25 cellular contexts compared by ENCODE assay signal in genomic region chr7:151591866-151592265, GRCh38.
A peak's percentile ranks its signal among the peaks of the same experiment; 100 is the strongest.
DNase-seq lines count a peak whose midpoint lies in the region; ATAC-seq, FAIRE-seq and TF ChIP-seq lines count a peak whose summit lies in the region.
"Had no signal": no experiment of that assay in that cellular context is flagged by ENCODE, and none has a peak within 500 bp of the region (broad histone marks: within the 10 kb centered on the region; RNA-seq: fewer than 3 reads in every experiment).

No MANE protein-coding gene starts in this region.

- peaks cover 0 to 33% of the 10 kb centered on the region in 2 donors for H3K4me1 ChIP-seq in right atrium auricular region
- peaks cover 39% of the 10 kb centered on the region for H3K4me1 ChIP-seq in RWPE2 (ENCODE audit: insufficient read depth, poor library complexity, severe bottlenecking)
- H3K4me1 ChIP-seq in fibroblast of lung (ENCODE audit: control insufficient read depth, extremely low read depth, insufficient read depth, low read length): peaks cover 8% of the 10 kb centered on the region
- peaks cover 0 to 4% of the 10 kb centered on the region in 2 donors for H3K4me1 ChIP-seq in kidney (ENCODE audit: control insufficient read depth in 1 of 2, insufficient read depth in 1 of 2, low read depth in 1 of 2, low read length in 2 of 2)

- H3K79me2 ChIP-seq in fibroblast of lung (ENCODE audit: control insufficient read depth, insufficient read depth, low read length): peaks cover 2% of the 10 kb centered on the region

- intact Hi-C loops in Right ventricle myocardium inferior (cut with DNase I) (no loop called here), kidney (cut with DNase I) (no loop called here)

- H3K27ac ChIP-seq in right atrium auricular region (peak overlapping the region in 1 of 2 donors; percentile 14), RWPE2 (ENCODE audit: poor library complexity, severe bottlenecking) (peak overlapping the region; percentile 96), fibroblast of lung (ENCODE audit: insufficient read depth, low read length) (peak overlapping the region; percentile 81), kidney (ENCODE audit: low read depth in 2 of 2, low read length in 2 of 2) (no peak overlapping the region)
- H3K27ac ChIP-seq: BLaER1 treated with 17β-estradiol and CSF1 and Interleukin-3, amounts not matched to agents 10 nM and 100 nM; HL-60; RWPE1 had no signal

- H3K9me3 ChIP-seq in right atrium auricular region (no peaks in the 10 kb centered on the region), RWPE2 (ENCODE audit: severe bottlenecking) (no peaks in the 10 kb centered on the region), fibroblast of lung (ENCODE audit: control insufficient read depth, insufficient read depth, low read depth, low read length) (no peaks in the 10 kb centered on the region), kidney (ENCODE audit: control insufficient read depth in 1 of 2, low read length in 2 of 2) (no peaks in the 10 kb centered on the region)
- H3K9me3 ChIP-seq: BLaER1 treated with 17β-estradiol and CSF1 and Interleukin-3, amounts not matched to agents 10 nM and 100 nM; SK-N-SH had no signal

- H3K4me2 ChIP-seq in fibroblast of lung (ENCODE audit: extremely low read depth, insufficient read depth, low read length): no peak overlapping the region

- H3K4me3 ChIP-seq in right atrium auricular region (no peak overlapping the region), RWPE2 (ENCODE audit: severe bottlenecking) (no peak overlapping the region), fibroblast of lung (replicated peaks in 1 of 4; ENCODE audit: control extremely low read depth in 1 of 4, insufficient read depth in 1 of 4, low read depth in 3 of 4, low read length in 4 of 4) (no peak overlapping the region), kidney (ENCODE audit: low read length in 2 of 2) (no peak overlapping the region)
- H3K4me3 ChIP-seq: BLaER1 treated with 17β-estradiol and CSF1 and Interleukin-3, amounts not matched to agents 10 nM and 100 nM had no signal

- TF ChIP-seq CTCF in right atrium auricular region (IDR thresholded peaks at IDR 0.05): no peak
- TF ChIP-seq CTCF in RWPE2 (IDR thresholded peaks at IDR 0.05; ENCODE audit: poor library complexity, severe bottlenecking): no peak
- no peak for TF ChIP-seq CTCF in fibroblast of lung (conservative IDR thresholded peaks at IDR 0.05 in 1 of 2, IDR thresholded peaks at IDR 0.05 in 1 of 2; ENCODE audit: low read depth in 1 of 2, low read length in 2 of 2)
- TF ChIP-seq CTCF in kidney (IDR thresholded peaks at IDR 0.05; ENCODE audit: borderline replicate concordance, extremely low read depth, insufficient read depth): no peak

- H4K20me1 ChIP-seq in fibroblast of lung (ENCODE audit: control insufficient read depth, extremely low read depth, insufficient read depth, low read length): no peaks in the 10 kb centered on the region

- no peak overlapping the region for H3K9ac ChIP-seq in fibroblast of lung (ENCODE audit: insufficient read depth, low read length)
- no peak overlapping the region for H3K9ac ChIP-seq in kidney (ENCODE audit: low read length in 2 of 2)
- H3K9ac ChIP-seq: BLaER1 treated with 17β-estradiol and CSF1 and Interleukin-3, amounts not matched to agents 10 nM and 100 nM had no signal

- H2AFZ ChIP-seq in fibroblast of lung (ENCODE audit: low read length): no peak overlapping the region

- H3K27me3 ChIP-seq in right atrium auricular region: no peaks in the 10 kb centered on the region
- H3K27me3 ChIP-seq in RWPE2 (ENCODE audit: insufficient read depth, poor library complexity, severe bottlenecking): no peaks in the 10 kb centered on the region
- no peaks in the 10 kb centered on the region for H3K27me3 ChIP-seq in fibroblast of lung (ENCODE audit: control insufficient read depth, insufficient read depth, low read length)
- H3K27me3 ChIP-seq: BLaER1 treated with 17β-estradiol and CSF1 and Interleukin-3, amounts not matched to agents 10 nM and 100 nM had no signal

- ATAC-seq in Right ventricle myocardium inferior (peak; percentile 33), RWPE2 (ENCODE audit: low read depth) (no peak)

- DNase-seq in Right ventricle myocardium inferior (ENCODE audit: missing footprints): no peak
- no peak for DNase-seq in right atrium auricular region (ENCODE audit: low spot score)
- DNase-seq in RWPE2 (ENCODE audit: low spot score): no peak
- no peak for DNase-seq in fibroblast of lung (ENCODE audit: low read depth in 2 of 2)
- DNase-seq in EL: no peak
- DNase-seq in kidney: no peak
- DNase-seq in A172 (ENCODE audit: low spot score): no peak
- DNase-seq: AML-193; CD4-positive, alpha-beta T cell; GOT3; HCEC 1CT; Karpas-422; NCI-H1092; NCI-H1417 treated with DMSO at 0.1 percent for 48 hours; NCI-H1694 treated with DMSO at 0.1 percent for 48 hours; NCI-H2081; NCI-H2227 treated with DMSO at 0.1 percent for 48 hours; NCI-H69; SIG-M5; SK-N-SH had no signal

- FAIRE-seq in kidney (lab: Jason Lieb, UNC): no peak
- FAIRE-seq: A204.1, D721Med had no signal

- peaks cover 22% of the 10 kb centered on the region for H3K36me3 ChIP-seq in right atrium auricular region
- peaks cover 41% of the 10 kb centered on the region for H3K36me3 ChIP-seq in RWPE2 (ENCODE audit: low read depth)
- peaks cover 3% of the 10 kb centered on the region for H3K36me3 ChIP-seq in fibroblast of lung (ENCODE audit: control insufficient read depth, insufficient read depth, low read length)
- peaks cover 0 to 15% of the 10 kb centered on the region in 2 donors for H3K36me3 ChIP-seq in kidney (ENCODE audit: control insufficient read depth in 1 of 2, insufficient read depth in 2 of 2, low read length in 2 of 2)

Comparison
In these comparisons a context has a peak if more than half of its experiments do, and no peak if none do; other contexts are left out.
1. H3K27ac ChIP-seq: peak in RWPE2 (single experiment) and fibroblast of lung (single experiment); none in kidney (0 of 2).